8 cellular contexts compared by ENCODE assay signal in the genomic region with DNA sequence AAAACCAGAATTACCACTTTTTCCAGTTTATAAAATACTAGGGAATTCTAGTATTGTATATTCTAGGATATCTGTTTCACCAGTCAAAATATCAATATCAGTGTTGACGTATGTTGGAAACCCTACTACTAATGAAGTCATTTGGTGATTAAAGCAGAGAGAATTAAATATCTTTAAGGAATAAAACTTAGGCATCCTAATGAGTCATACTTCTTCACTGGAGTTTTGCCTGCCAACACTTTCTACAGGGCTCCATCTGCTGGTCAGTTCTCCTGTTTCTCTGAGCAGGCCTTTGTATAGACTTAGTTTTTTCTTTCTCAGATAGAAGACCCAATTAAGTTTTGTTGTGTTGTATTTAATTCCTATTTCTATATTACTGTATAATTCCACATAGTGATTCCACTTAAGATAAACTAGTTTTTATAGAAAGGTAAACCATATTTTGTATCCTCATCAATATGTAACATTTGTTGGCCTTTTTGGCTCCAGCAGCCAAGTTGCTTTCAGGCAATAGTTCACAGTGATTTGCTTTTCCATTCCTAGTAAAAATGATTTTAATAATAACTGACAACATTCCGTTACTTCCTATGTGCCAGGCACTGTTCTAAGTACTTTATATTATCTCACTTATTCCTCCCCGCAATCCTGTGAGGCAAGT. TPM values are rescaled to one million over a fixed set of nuclear protein-coding genes. Genes with fewer than 3 reads are reported as not detected.
DNase-seq lines count a peak whose midpoint lies in the region; ATAC-seq and TF ChIP-seq lines count a peak whose summit lies in the region.

No MANE protein-coding gene starts in this region.

- H3K9ac ChIP-seq in IMR-90 (ENCODE audit: low read depth, low read length), result no peak overlapping the region

- H3K27me3 ChIP-seq in IMR-90 (ENCODE audit: control insufficient read depth, insufficient read depth, low read length) (no peaks in the 10 kb centered on the region), SJCRH30 (no peaks in the 10 kb centered on the region), spleen (replicated peaks in 1 of 7) (no peaks in the 10 kb centered on the region)

- peaks cover 12 to 18% of the 10 kb centered on the region in 2 experiments for H3K79me1 ChIP-seq in IMR-90 (ENCODE audit: low read depth in 1 of 2, low read length in 2 of 2)

- TF ChIP-seq RAD21 in IMR-90 (IDR thresholded peaks at IDR 0.05; ENCODE audit: low read length), result peak; percentile 84

- no peak overlapping the region for H3K56ac ChIP-seq in IMR-90 (ENCODE audit: extremely low read depth, insufficient read depth, low read length)

- no peak overlapping the region for H4K5ac ChIP-seq in IMR-90 (ENCODE audit: low read depth, low read length)

- in situ Hi-C loops in IMR-90 (cut with MboI; ENCODE audit: low sequenced_read_pairs), result loop anchor here (5.0 kb wide), 1 partner anchor 133 kb away; no protein-coding TSS in a partner anchor
- in situ Hi-C loops in astrocyte of the spinal cord (cut with HindIII; ENCODE audit: low sequenced_read_pairs), result no loop called here

- no peaks in the 10 kb centered on the region for H3K9me1 ChIP-seq in IMR-90 (ENCODE audit: insufficient read depth, low read length)

- H2AFZ ChIP-seq in IMR-90 (replicated peaks; ENCODE audit: low read length, poor library complexity), result no peak overlapping the region

- H3K23ac ChIP-seq in IMR-90 (ENCODE audit: low read depth, low read length), result no peak overlapping the region

- CTCF ChIA-PET in IMR-90 (lab: Yijun Ruan, JAX), result interaction anchor here (0.6 to 1.6 kb wide), 4 partner anchors 19 to 136 kb away, joined by 3 to 12 read pairs (median 8); no protein-coding TSS in a partner anchor

- ATAC-seq in IMR-90 (ENCODE audit: low read depth), result 0 out of 2 replicates have a peak, but pooled peaks have one; percentile 2
- no peak for ATAC-seq in GM21737 (IDR thresholded peaks at IDR 0.05; ENCODE audit: unreplicated experiment)
- ATAC-seq in GM21529 (IDR thresholded peaks at IDR 0.05; ENCODE audit: unreplicated experiment), result no peak

- BruUV-seq in IMR-90 (replicated peaks; lab: Mats Ljungman, UMichigan), result no TSS peak

- no peak overlapping the region for H4K91ac ChIP-seq in IMR-90 (ENCODE audit: insufficient read depth, low read depth, low read length)

- no peak overlapping the region for H4K8ac ChIP-seq in IMR-90 (ENCODE audit: low read depth in 2 of 2, low read length in 2 of 2)

- H3K9me3 ChIP-seq in IMR-90 (ENCODE audit: control insufficient read depth, insufficient read depth, low read length) (no peaks in the 10 kb centered on the region), SJCRH30 (replicated peaks) (no peaks in the 10 kb centered on the region), spleen (no peaks in the 10 kb centered on the region)

- H2BK120ac ChIP-seq in IMR-90 (ENCODE audit: low read depth, low read length), result no peak overlapping the region

- DNase-seq in DMS53 treated with DMSO at 0.1 percent for 48 hours (lab: John Stamatoyannopoulos, UW; ENCODE audit: unreplicated experiment), result peak; percentile 23
- DNase-seq in IMR-90, result peak; percentile 94
- peak; percentile 40 to 71 for DNase-seq in SJCRH30
- DNase-seq in astrocyte of the spinal cord (ENCODE audit: low read depth, low spot score), result peak; percentile 85
- peak; percentile 36 to 75 for DNase-seq in hippocampal formation (lab: John Stamatoyannopoulos, UW)
- DNase-seq in spleen, result no peak

- no peak overlapping the region for H3K18ac ChIP-seq in IMR-90 (ENCODE audit: low read depth, low read length)

- no peak overlapping the region for H3K4me2 ChIP-seq in IMR-90 (ENCODE audit: low read depth, low read length)

- intact Hi-C loops in IMR-90 (cut with micrococcal nuclease), result loop anchor here (1.0 to 10.0 kb wide), 5 partner anchors 21 to 400 kb away; a partner anchor contains a TSS
- intact Hi-C loops in spleen (cut with DNase I; ENCODE audit: low total_unique reads), result no loop called here

- H2AK5ac ChIP-seq in IMR-90 (ENCODE audit: low read depth, low read length), result no peak overlapping the region

- TF ChIP-seq CTCF in IMR-90 (conservative IDR thresholded peaks at IDR 0.05; ENCODE audit: low read depth, low read length), result peak; percentile 88
- TF ChIP-seq CTCF in astrocyte of the spinal cord (IDR thresholded peaks at IDR 0.05; ENCODE audit: low read depth, low read length), result peak; percentile 86
- peak; percentile 11 to 86 (median 69) for TF ChIP-seq CTCF in spleen (IDR thresholded peaks at IDR 0.05 in 8 of 11, conservative IDR thresholded peaks at IDR 0.05 in 3 of 11)

- H3K4me3 ChIP-seq in IMR-90 (ENCODE audit: insufficient read depth, low read depth, low read length) (no peak overlapping the region), SJCRH30 (no peak overlapping the region), astrocyte of the spinal cord (ENCODE audit: low read depth, low read length) (no peak overlapping the region), spleen (no peak overlapping the region)

- H2AK9ac ChIP-seq in IMR-90 (replicated peaks; ENCODE audit: low read depth, low read length, poor library complexity), result no peak overlapping the region

- H2BK5ac ChIP-seq in IMR-90 (ENCODE audit: low read depth, low read length, poor library complexity, severe bottlenecking), result no peak overlapping the region

- POLR2A ChIA-PET in IMR-90 (lab: Charles Lee; ENCODE audit: unreplicated experiment), result no interaction called here

- dilution Hi-C loops in IMR-90 (cut with HindIII; ENCODE audit: low sequenced_read_pairs, unreplicated experiment), result no loop called here

- H4K20me1 ChIP-seq in IMR-90 (ENCODE audit: insufficient read depth, low read length), result no peaks in the 10 kb centered on the region; the same call in 1 of the 2 replicates

- no peak overlapping the region for H2BK15ac ChIP-seq in IMR-90 (ENCODE audit: low read depth, low read length)

- no CpG with 5 or more reads among the region's 3 CpGs for WGBS in IMR-90 (ENCODE audit: extremely low coverage in 2 of 2, insufficient read length in 1 of 2), 2 experiments
- WGBS in spleen, 5 donors, result 64 to 84% (median 74%) methylated on average over 3 of the region's 3 CpGs

- H3K36me3 ChIP-seq in IMR-90 (ENCODE audit: control insufficient read depth, insufficient read depth, low read length) (no peaks in the 10 kb centered on the region), SJCRH30 (no peaks in the 10 kb centered on the region), spleen (peaks cover 0 to 3% (median 0%) of the 10 kb centered on the region in 6 donors)

- H3K27ac ChIP-seq in IMR-90 (ENCODE audit: insufficient read depth, low read length), result no peak overlapping the region
- no peak overlapping the region for H3K27ac ChIP-seq in SJCRH30
- no peak overlapping the region for H3K27ac ChIP-seq in spleen

- TF ChIP-seq POLR2A in IMR-90 (IDR thresholded peaks at IDR 0.05; ENCODE audit: low read depth, low read length) (0 out of 2 replicates have a peak, but pooled peaks have one; percentile 23), spleen (IDR thresholded peaks at IDR 0.05) (no peak)

- no peak overlapping the region for H2BK20ac ChIP-seq in IMR-90 (ENCODE audit: low read depth, low read length)

- H3K4ac ChIP-seq in IMR-90 (ENCODE audit: low read depth, low read length), result no peak overlapping the region

- H3K4me1 ChIP-seq in IMR-90 (ENCODE audit: control insufficient read depth, insufficient read depth, low read length) (no peaks in the 10 kb centered on the region), SJCRH30 (peaks cover 2% of the 10 kb centered on the region; the same call in 1 of the 2 replicates), spleen (peaks cover 12 to 54% (median 34%) of the 10 kb centered on the region in 6 donors)

- H3K14ac ChIP-seq in IMR-90 (replicated peaks; ENCODE audit: low read depth, low read length), result no peak overlapping the region

TF ChIP-seq in IMR-90, 13 proteins besides CTCF, POLR2A, EP300 and RAD21:
- TF ChIP-seq, protein P1, sequence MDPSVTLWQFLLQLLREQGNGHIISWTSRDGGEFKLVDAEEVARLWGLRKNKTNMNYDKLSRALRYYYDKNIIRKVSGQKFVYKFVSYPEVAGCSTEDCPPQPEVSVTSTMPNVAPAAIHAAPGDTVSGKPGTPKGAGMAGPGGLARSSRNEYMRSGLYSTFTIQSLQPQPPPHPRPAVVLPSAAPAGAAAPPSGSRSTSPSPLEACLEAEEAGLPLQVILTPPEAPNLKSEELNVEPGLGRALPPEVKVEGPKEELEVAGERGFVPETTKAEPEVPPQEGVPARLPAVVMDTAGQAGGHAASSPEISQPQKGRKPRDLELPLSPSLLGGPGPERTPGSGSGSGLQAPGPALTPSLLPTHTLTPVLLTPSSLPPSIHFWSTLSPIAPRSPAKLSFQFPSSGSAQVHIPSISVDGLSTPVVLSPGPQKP (IDR thresholded peaks at IDR 0.05; ENCODE audit: borderline replicate concordance, low read depth, low read length), result no peak
- peak; percentile 89 for TF ChIP-seq FOS (IDR thresholded peaks at IDR 0.05; ENCODE audit: low read depth, low read length)
- TF ChIP-seq CEBPB (IDR thresholded peaks at IDR 0.05; ENCODE audit: low read depth, low read length), result no peak
- TF ChIP-seq MXI1 (IDR thresholded peaks at IDR 0.05; ENCODE audit: borderline replicate concordance, low read depth, low read length), result no peak
- TF ChIP-seq MAFK (IDR thresholded peaks at IDR 0.05; ENCODE audit: low read depth, low read length), result 0 out of 2 replicates have a peak, but pooled peaks have one; percentile 18
- no peak for TF ChIP-seq RCOR1 (IDR thresholded peaks at IDR 0.05; ENCODE audit: insufficient replicate concordance, low read length)
- peak; percentile 94 for TF ChIP-seq SMC3 (IDR thresholded peaks at IDR 0.05; ENCODE audit: low read depth, low read length)
TF ChIP-seq in IMR-90: peak in this region for 3.

RNA-seq across cellular contexts. Expression of a gene that starts 3.5 kb away (rescaled TPM):
- 4.7 and 8.3 TPM in 2 replicates for total RNA-seq in IMR-90 (2012; rRNA removed)
- polyA plus RNA-seq in IMR-90 (2012; rRNA removed), result 3.3 and 4.0 TPM in 2 replicates
- polyA plus RNA-seq in IMR-90 (2012; cell fraction: cytosol; rRNA removed), result 3.6 and 3.8 TPM in 2 replicates
- polyA plus RNA-seq in IMR-90 (2012; cell fraction: nucleus; rRNA removed; ENCODE audit: low replicate concordance), result 3.3 and 5.4 TPM in 2 replicates
- total RNA-seq in SJCRH30 (2014; rRNA removed; shearing (Covaris generic)), result 23.1 and 24.7 TPM in 2 replicates
- 10 to 100 TPM; 17.3 to 32.4 (median 24.1) TPM for total RNA-seq in spleen
- 10 to 100 TPM in 2 of 3 donors, 1 to 10 TPM in 1; 9.7 to 14.3 (median 13.4) TPM for polyA plus RNA-seq in spleen

RNA-seq across cellular contexts. Expression of a gene that starts 50.6 kb away (rescaled TPM):
- 2.5 and 3.6 TPM in 2 replicates for total RNA-seq in IMR-90 (2012; rRNA removed)
- polyA plus RNA-seq in IMR-90 (2012; rRNA removed), result 2.5 and 3.7 TPM in 2 replicates
- 0.55 and 0.65 TPM in 2 replicates for polyA plus RNA-seq in IMR-90 (2012; cell fraction: cytosol; rRNA removed)
- 0.25 and 1.0 TPM in 2 replicates for polyA plus RNA-seq in IMR-90 (2012; cell fraction: nucleus; rRNA removed; ENCODE audit: low replicate concordance)
- 17.8 and 25.4 TPM in 2 replicates for total RNA-seq in SJCRH30 (2014; rRNA removed; shearing (Covaris generic))
- 10 to 100 TPM; 12.9 to 36.9 (median 19.2) TPM for total RNA-seq in spleen
- 10 to 100 TPM; 13.0 to 23.4 (median 15.2) TPM for polyA plus RNA-seq in spleen
